Comparison of ENCODE assay signal across 8 cellular contexts in the genomic region with DNA sequence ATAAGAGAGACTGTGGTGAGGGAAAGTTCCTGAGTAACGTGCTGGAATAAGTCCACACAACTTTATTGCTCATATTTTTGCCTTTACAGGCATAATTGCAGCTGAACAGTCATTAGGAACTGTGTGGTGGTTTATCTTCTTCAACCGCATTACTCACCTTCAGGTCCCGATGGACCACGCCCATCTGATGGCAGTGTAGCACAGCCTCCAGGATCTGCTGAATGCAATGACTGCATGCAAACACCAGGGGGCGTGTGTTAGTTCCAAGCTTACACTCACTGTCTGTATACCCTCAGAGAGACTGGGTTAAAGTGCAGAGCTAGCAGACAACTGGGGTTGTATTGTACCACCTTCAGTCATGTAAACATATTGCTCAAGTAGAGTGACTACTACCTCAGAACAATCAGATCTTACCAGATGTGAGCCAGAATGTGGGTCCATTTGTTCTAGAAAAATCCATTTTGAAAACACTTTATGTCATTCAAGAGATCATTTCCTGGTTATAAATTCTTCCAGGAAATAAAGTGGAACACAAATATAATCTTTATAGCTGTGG.
DNase-seq lines count a peak whose midpoint lies in the region; ATAC-seq and TF ChIP-seq lines count a peak whose summit lies in the region.

No MANE protein-coding gene starts in this region.

- DNase-seq in EL, result peak; percentile 95
- peak; percentile 99 for DNase-seq in GM23248
- DNase-seq in Karpas-422, result peak; percentile 96
- peak; percentile 92 for DNase-seq in Panc1 (ENCODE audit: low read depth, low spot score)
- peak; percentile 82 for DNase-seq in activated T-cell treated with anti-CD3 and anti-CD28 coated beads, Interleukin-2, amount 50 U/mL, for 1 hour
- DNase-seq in esophagus squamous epithelium (lab: John Stamatoyannopoulos, UW), result peak; percentile 42
- peak; percentile 69 for DNase-seq in natural killer cell
- peak; percentile 90 for DNase-seq in stimulated activated naive B cell treated with anti-CD40 and anti-IgM and Interleukin-4, amounts not matched to agents 10 μg/mL and 1 μg/mL and 100 μg/mL, for 72 hours

- H3K4me3 Mint-ChIP-seq in natural killer cell, result no peak overlapping the region
- no peak overlapping the region for H3K4me3 Mint-ChIP-seq in stimulated activated naive B cell treated with anti-CD40 and anti-IgM and Interleukin-4, amounts not matched to agents 10 μg/mL and 1 μg/mL and 100 μg/mL, for 72 hours

- ATAC-seq in Panc1 (peak; percentile 100), natural killer cell (peak; percentile 99 to 100 (median 99))
- peak; percentile 99 for ATAC-seq in stimulated activated naive B cell treated with anti-CD40 and anti-IgM and Interleukin-4, amounts not matched to agents 10 μg/mL and 1 μg/mL and 100 μg/mL, for 72 hours (replicated peaks)

- 1% methylated on average over 5 of the region's 5 CpGs for WGBS in GM23248 (ENCODE audit: low coverage in 1 of 2, low lambda C conversion rate in 2 of 2, missing lambda C conversion rate in 2 of 2), 2 experiments
- 5 to 11% methylated on average over 2 to 5 of the region's 5 CpGs for WGBS in esophagus squamous epithelium, 2 donors

- H3K9me3 ChIP-seq in GM23248 (ENCODE audit: low read depth), result no peaks in the 10 kb centered on the region
- H3K9me3 ChIP-seq in Karpas-422 (ENCODE audit: low read length), result no peaks in the 10 kb centered on the region
- H3K9me3 ChIP-seq in Panc1 (ENCODE audit: control insufficient read depth, insufficient read depth, low read depth, low read length), result no peaks in the 10 kb centered on the region
- no peaks in the 10 kb centered on the region for H3K9me3 ChIP-seq in esophagus squamous epithelium

- no peaks in the 10 kb centered on the region for H3K9me3 Mint-ChIP-seq in natural killer cell
- H3K9me3 Mint-ChIP-seq in stimulated activated naive B cell treated with anti-CD40 and anti-IgM and Interleukin-4, amounts not matched to agents 10 μg/mL and 1 μg/mL and 100 μg/mL, for 72 hours, result peaks cover 0 to 3% of the 10 kb centered on the region in 2 donors

- peaks cover 25% of the 10 kb centered on the region for H3K36me3 ChIP-seq in GM23248 (ENCODE audit: low read depth)
- H3K36me3 ChIP-seq in Karpas-422 (ENCODE audit: insufficient read depth, low read length), result peaks cover 39% of the 10 kb centered on the region; the same call in 1 of the 2 replicates
- H3K36me3 ChIP-seq in Panc1 (ENCODE audit: control insufficient read depth, insufficient read depth, low read length), result no peaks in the 10 kb centered on the region; the same call in 1 of the 2 replicates
- H3K36me3 ChIP-seq in esophagus squamous epithelium, result peaks cover 0 to 14% (median 0%) of the 10 kb centered on the region in 3 donors

- H3K4me3 ChIP-seq in GM23248 (no peak overlapping the region), Karpas-422 (ENCODE audit: low read length) (no peak overlapping the region), Panc1 (ENCODE audit: low read depth in 2 of 2, low read length in 2 of 2) (no peak overlapping the region), esophagus squamous epithelium (no peak overlapping the region)

- TF ChIP-seq CTCF in Panc1 (IDR thresholded peaks at IDR 0.05) (peak; percentile 86), esophagus squamous epithelium (IDR thresholded peaks at IDR 0.05) (peak; percentile 84 to 99 (median 96)), natural killer cell (IDR thresholded peaks at IDR 0.05) (peak; percentile 98)

- CTCF ChIA-PET in Panc1 (lab: Charles Lee), result interaction anchor here (0.6 to 0.8 kb wide), 2 partner anchors 24 to 28 kb away, joined by 3 read pairs; no protein-coding TSS in a partner anchor

- no peak overlapping the region for H2AFZ ChIP-seq in GM23248
- H2AFZ ChIP-seq in Karpas-422 (ENCODE audit: low read length), result no peak overlapping the region

- H3K4me1 Mint-ChIP-seq in natural killer cell, result peaks cover 11% of the 10 kb centered on the region in 2 donors
- H3K4me1 Mint-ChIP-seq in stimulated activated naive B cell treated with anti-CD40 and anti-IgM and Interleukin-4, amounts not matched to agents 10 μg/mL and 1 μg/mL and 100 μg/mL, for 72 hours, result peaks cover 11 to 26% of the 10 kb centered on the region in 2 donors

- intact Hi-C loops in Panc1 (cut with micrococcal nuclease; ENCODE audit: unreplicated experiment) (loop anchor here (2.0 kb wide), 1 partner anchor 213 kb away; the partner anchor contains the start of gene CAMK2D), esophagus squamous epithelium (cut with DNase I) (loop anchor here (5.0 kb wide), 1 partner anchor 215 kb away; the partner anchor contains the start of gene CAMK2D), natural killer cell (cut with micrococcal nuclease) (loop anchor here (1.0 to 5.0 kb wide), 5 partner anchors 18 to 524 kb away; no protein-coding TSS in a partner anchor)

- no TSS peak for BruUV-seq in Panc1 (replicated peaks; lab: Mats Ljungman, UMichigan)

- peaks cover 42% of the 10 kb centered on the region for H3F3A ChIP-seq in GM23248 (ENCODE audit: insufficient read depth)

- POLR2A ChIA-PET in Panc1 (lab: Charles Lee), result no interaction called here

- H3K4me2 ChIP-seq in GM23248 (ENCODE audit: unreplicated experiment) (no peak overlapping the region), Karpas-422 (ENCODE audit: low read depth, low read length, poor library complexity, severe bottlenecking) (no peak overlapping the region)

- TF ChIP-seq POLR2A in esophagus squamous epithelium (IDR thresholded peaks at IDR 0.05), result no peak

- peaks cover 13% of the 10 kb centered on the region for H3K4me1 ChIP-seq in GM23248 (ENCODE audit: insufficient read depth)
- H3K4me1 ChIP-seq in Karpas-422 (ENCODE audit: low read length), result peaks cover 28% of the 10 kb centered on the region
- peaks cover 11% of the 10 kb centered on the region for H3K4me1 ChIP-seq in Panc1 (ENCODE audit: control insufficient read depth, insufficient read depth, low read length)
- peaks cover 0 to 11% (median 0%) of the 10 kb centered on the region in 3 donors for H3K4me1 ChIP-seq in esophagus squamous epithelium

- H3K9me2 ChIP-seq in GM23248 (ENCODE audit: insufficient read depth) (no peaks in the 10 kb centered on the region), Karpas-422 (replicated peaks; ENCODE audit: insufficient read depth, low read length) (no peaks in the 10 kb centered on the region)

- peak overlapping the region in 1 of 2 donors; percentile 72 for H3K27ac Mint-ChIP-seq in natural killer cell
- peak overlapping the region; percentile 47 for H3K27ac Mint-ChIP-seq in stimulated activated naive B cell treated with anti-CD40 and anti-IgM and Interleukin-4, amounts not matched to agents 10 μg/mL and 1 μg/mL and 100 μg/mL, for 72 hours

- in situ Hi-C loops in GM23248 (cut with MboI), result loop anchor here (25.0 kb wide), 1 partner anchor 840 kb away; no protein-coding TSS in a partner anchor
- in situ Hi-C loops in Panc1 (cut with HindIII; ENCODE audit: low pct_unique_long_range_greater_than_20kb, low sequenced_read_pairs), result no loop called here

- H3K27ac ChIP-seq in GM23248, result peak overlapping the region; percentile 52
- H3K27ac ChIP-seq in Karpas-422 (ENCODE audit: low read length), result peak overlapping the region; percentile 54
- peak overlapping the region; percentile 51; the same call in 1 of the 2 replicates for H3K27ac ChIP-seq in Panc1 (ENCODE audit: low read length)
- H3K27ac ChIP-seq in esophagus squamous epithelium, result peak overlapping the region in 3 of 4 donors; percentile 44 to 59 (median 56)

- H3K27me3 ChIP-seq in GM23248 (replicated peaks; ENCODE audit: insufficient read depth) (no peaks in the 10 kb centered on the region), Karpas-422 (ENCODE audit: low read length) (no peaks in the 10 kb centered on the region), Panc1 (ENCODE audit: control insufficient read depth, insufficient read depth, low read length) (no peaks in the 10 kb centered on the region), esophagus squamous epithelium (no peaks in the 10 kb centered on the region)

- H3K79me2 ChIP-seq in GM23248 (ENCODE audit: insufficient read depth), result peaks cover 22% of the 10 kb centered on the region
- H3K79me2 ChIP-seq in Karpas-422 (ENCODE audit: low read length), result peaks cover 60% of the 10 kb centered on the region

- H4K20me1 ChIP-seq in GM23248 (ENCODE audit: insufficient read depth) (no peaks in the 10 kb centered on the region), Karpas-422 (ENCODE audit: insufficient read depth, low read depth, low read length) (no peaks in the 10 kb centered on the region)

- no peaks in the 10 kb centered on the region for H3K36me3 Mint-ChIP-seq in natural killer cell
- H3K36me3 Mint-ChIP-seq in stimulated activated naive B cell treated with anti-CD40 and anti-IgM and Interleukin-4, amounts not matched to agents 10 μg/mL and 1 μg/mL and 100 μg/mL, for 72 hours, result peaks cover 25 to 26% of the 10 kb centered on the region in 2 donors

- H3K27me3 Mint-ChIP-seq in natural killer cell (ENCODE audit: low read depth in 2 of 2), result no peaks in the 10 kb centered on the region
- H3K27me3 Mint-ChIP-seq in stimulated activated naive B cell treated with anti-CD40 and anti-IgM and Interleukin-4, amounts not matched to agents 10 μg/mL and 1 μg/mL and 100 μg/mL, for 72 hours, result no peaks in the 10 kb centered on the region

- H3K9ac ChIP-seq in GM23248, result no peak overlapping the region
- no peak overlapping the region for H3K9ac ChIP-seq in Karpas-422 (ENCODE audit: low read length)

Comparison
In these comparisons a context has a peak if more than half of its experiments do, and no peak if none do; other contexts are left out.
1. DNase-seq: peak in every context shown above with its lines; median percentile 99 in GM23248; 96 in Karpas-422; 95 in EL; 92 in Panc1; 90 in stimulated activated naive B cell treated with anti-CD40 and anti-IgM and Interleukin-4, amounts not matched to agents 10 μg/mL and 1 μg/mL and 100 μg/mL, for 72 hours; 82 in activated T-cell treated with anti-CD3 and anti-CD28 coated beads, Interleukin-2, amount 50 U/mL, for 1 hour; 69 in natural killer cell; 42 in esophagus squamous epithelium.